ENCODE assay signal across 8 cellular contexts in the genomic region with DNA sequence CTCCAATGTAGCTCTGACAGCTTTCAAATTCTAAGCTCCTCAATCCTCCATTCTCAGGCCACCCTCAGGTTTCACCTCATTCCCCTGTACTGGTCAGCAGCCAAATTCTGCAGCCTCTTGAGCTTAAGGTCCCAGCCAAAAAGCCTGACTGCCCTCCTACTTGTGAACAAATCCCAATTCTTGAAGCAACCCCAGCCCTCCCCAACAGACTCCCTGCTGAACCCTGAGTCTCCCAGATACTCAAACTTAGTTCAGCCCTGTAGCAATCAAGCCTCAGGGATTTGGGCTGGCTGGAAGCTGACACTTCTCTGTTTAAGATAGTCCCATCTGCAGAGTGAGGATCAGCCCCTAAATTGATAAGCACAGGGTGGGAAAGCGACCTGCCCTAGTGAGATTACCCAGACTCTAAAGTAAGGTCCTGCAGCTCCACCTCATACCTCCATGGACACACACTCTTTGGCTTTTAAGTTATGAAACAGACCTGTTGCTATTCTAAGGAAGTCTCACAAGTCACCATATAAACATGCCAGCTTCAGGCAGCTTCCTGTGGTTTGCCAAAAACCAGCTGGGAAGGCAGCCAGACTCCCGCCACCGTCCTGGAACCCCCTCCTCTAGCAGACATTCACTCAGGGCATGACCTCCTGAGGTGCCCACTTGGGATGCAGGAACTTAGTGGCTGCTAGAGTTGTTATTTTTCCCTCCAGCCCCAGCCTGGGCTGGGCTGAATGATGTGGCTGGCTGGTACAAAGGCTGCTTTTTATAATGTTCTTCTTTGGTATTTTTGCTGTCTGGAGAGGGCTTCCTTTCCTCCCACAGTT.
DNase-seq lines count a peak whose midpoint lies in the region; ATAC-seq, FAIRE-seq and TF ChIP-seq lines count a peak whose summit lies in the region.

No MANE protein-coding gene starts in this region.

- POLR2A ChIA-PET in A549 (lab: Yijun Ruan, JAX) = interaction anchor here (1.5 to 1.7 kb wide), 2 partner anchors 11 to 83 kb away, joined by 3 to 5 read pairs; a partner anchor contains a TSS
- POLR2A ChIA-PET in naive thymus-derived CD8-positive, alpha-beta T cell (lab: Charles Lee) = interaction anchor here (0.6 kb wide), 1 partner anchor 930 kb away, joined by 3 read pairs; no protein-coding TSS in a partner anchor

- peaks cover 25 to 27% of the 10 kb centered on the region in 2 donors for H3K4me1 Mint-ChIP-seq in effector memory CD8-positive, alpha-beta T cell (ENCODE audit: low read depth in 2 of 2)
- peaks cover 14 to 27% (median 22%) of the 10 kb centered on the region in 4 donors for H3K4me1 Mint-ChIP-seq in naive thymus-derived CD8-positive, alpha-beta T cell

- no peaks in the 10 kb centered on the region for H3K27me3 Mint-ChIP-seq in effector memory CD8-positive, alpha-beta T cell
- H3K27me3 Mint-ChIP-seq in naive thymus-derived CD8-positive, alpha-beta T cell = peaks cover 0 to 6% (median 0%) of the 10 kb centered on the region in 5 donors

- WGBS in A549 (ENCODE audit: missing lambda C conversion rate) = 11% methylated on average over 3 of the region's 3 CpGs

- no peak overlapping the region for H3K4me3 ChIP-seq in A549

- peaks cover 6% of the 10 kb centered on the region for H3K36me3 Mint-ChIP-seq in effector memory CD8-positive, alpha-beta T cell (ENCODE audit: insufficient read depth)
- no peaks in the 10 kb centered on the region for H3K36me3 Mint-ChIP-seq in naive thymus-derived CD8-positive, alpha-beta T cell

- H3K4me2 ChIP-seq in A549 = peak overlapping the region; percentile 37

- DNase-seq in A549 (ENCODE audit: low read depth in 1 of 2, low spot score in 1 of 2) (no peak), OCI-M2 (lab: John Stamatoyannopoulos, UW; ENCODE audit: unreplicated experiment) (peak; percentile 70), NCI-H146 treated with DMSO at 0.1 percent for 48 hours (lab: John Stamatoyannopoulos, UW; ENCODE audit: unreplicated experiment) (no peak)
- DNase-seq in effector memory CD8-positive, alpha-beta T cell = no peak
- DNase-seq in naive thymus-derived CD8-positive, alpha-beta T cell = no peak

- no peaks in the 10 kb centered on the region for H3K9me3 Mint-ChIP-seq in effector memory CD8-positive, alpha-beta T cell
- no peaks in the 10 kb centered on the region for H3K9me3 Mint-ChIP-seq in naive thymus-derived CD8-positive, alpha-beta T cell

- peak overlapping the region; percentile 66 to 82 for H3K27ac Mint-ChIP-seq in effector memory CD8-positive, alpha-beta T cell
- H3K27ac Mint-ChIP-seq in naive thymus-derived CD8-positive, alpha-beta T cell = peak overlapping the region in 8 of 10 donors; percentile 1 to 63 (median 50)

- no peak for TF ChIP-seq EP300 in A549 (IDR thresholded peaks at IDR 0.05)

- H3K27ac ChIP-seq in A549 = peak overlapping the region; percentile 45 to 75; a peak in 4 of 6 replicates

- peaks cover 15% of the 10 kb centered on the region for H3K4me1 ChIP-seq in A549

- TF ChIP-seq CTCF in A549 (IDR thresholded peaks at IDR 0.05) = no peak

- CTCF ChIA-PET in A549 (lab: Yijun Ruan, JAX) = interaction anchor here (0.8 to 1.4 kb wide), 2 partner anchors 11 to 21 kb away, joined by 3 read pairs; no protein-coding TSS in a partner anchor

- TF ChIP-seq RAD21 in A549 (conservative IDR thresholded peaks at IDR 0.05 in 1 of 2, IDR thresholded peaks at IDR 0.05 in 1 of 2) = no peak

- TF ChIP-seq POLR2A in A549 (IDR thresholded peaks at IDR 0.05; ENCODE audit: low read length) = no peak

- no peaks in the 10 kb centered on the region for H3K9me3 ChIP-seq in A549

- FAIRE-seq in A549 (lab: Jason Lieb, UNC) = no peak

- ATAC-seq in A549 (peak; percentile 55 to 74; a peak in 4 of 6 replicates), GM19035 (IDR thresholded peaks at IDR 0.05; ENCODE audit: unreplicated experiment) (peak; percentile 45), HG02840 (IDR thresholded peaks at IDR 0.05; ENCODE audit: low FRiP score, unreplicated experiment) (no peak), GM19467 (IDR thresholded peaks at IDR 0.05; ENCODE audit: unreplicated experiment) (no peak)
- peak; percentile 63 for ATAC-seq in effector memory CD8-positive, alpha-beta T cell (replicated peaks)
- ATAC-seq in naive thymus-derived CD8-positive, alpha-beta T cell = peak; percentile 27 to 37

- peak overlapping the region; percentile 29 to 63 for H3K4me3 Mint-ChIP-seq in effector memory CD8-positive, alpha-beta T cell
- peak overlapping the region in 5 of 10 donors; percentile 3 to 26 (median 19) for H3K4me3 Mint-ChIP-seq in naive thymus-derived CD8-positive, alpha-beta T cell

TF ChIP-seq in A549, 52 proteins besides CTCF, POLR2A, EP300 and RAD21:
- TF ChIP-seq RCOR1 (IDR thresholded peaks at IDR 0.05; ENCODE audit: low read depth, low read length) (no peak), TFCP2L1 (CRISPR knock-in tag; IDR thresholded peaks at IDR 0.05) (no peak), FOSB (CRISPR knock-in tag; IDR thresholded peaks at IDR 0.05) (no peak), RFX5 (IDR thresholded peaks at IDR 0.05) (no peak), NR3C1 (IDR thresholded peaks at IDR 0.05) (no peak), PHF8 (IDR thresholded peaks at IDR 0.05; ENCODE audit: borderline replicate concordance, low read depth) (no peak), MYC (IDR thresholded peaks at IDR 0.05; ENCODE audit: borderline replicate concordance, low read length) (no peak), HDAC2 (IDR thresholded peaks at IDR 0.05) (no peak), KDM1A (IDR thresholded peaks at IDR 0.05; ENCODE audit: low read depth) (no peak), ZSCAN20 (CRISPR knock-in tag; IDR thresholded peaks at IDR 0.05) (no peak), MAFK (IDR thresholded peaks at IDR 0.05; ENCODE audit: partially characterized antibody) (no peak), KDM5A (IDR thresholded peaks at IDR 0.05) (no peak), SMC3 (IDR thresholded peaks at IDR 0.05) (no peak), CBX2 (IDR thresholded peaks at IDR 0.05; ENCODE audit: borderline replicate concordance, low read depth) (no peak)
- TF ChIP-seq, protein P1, sequence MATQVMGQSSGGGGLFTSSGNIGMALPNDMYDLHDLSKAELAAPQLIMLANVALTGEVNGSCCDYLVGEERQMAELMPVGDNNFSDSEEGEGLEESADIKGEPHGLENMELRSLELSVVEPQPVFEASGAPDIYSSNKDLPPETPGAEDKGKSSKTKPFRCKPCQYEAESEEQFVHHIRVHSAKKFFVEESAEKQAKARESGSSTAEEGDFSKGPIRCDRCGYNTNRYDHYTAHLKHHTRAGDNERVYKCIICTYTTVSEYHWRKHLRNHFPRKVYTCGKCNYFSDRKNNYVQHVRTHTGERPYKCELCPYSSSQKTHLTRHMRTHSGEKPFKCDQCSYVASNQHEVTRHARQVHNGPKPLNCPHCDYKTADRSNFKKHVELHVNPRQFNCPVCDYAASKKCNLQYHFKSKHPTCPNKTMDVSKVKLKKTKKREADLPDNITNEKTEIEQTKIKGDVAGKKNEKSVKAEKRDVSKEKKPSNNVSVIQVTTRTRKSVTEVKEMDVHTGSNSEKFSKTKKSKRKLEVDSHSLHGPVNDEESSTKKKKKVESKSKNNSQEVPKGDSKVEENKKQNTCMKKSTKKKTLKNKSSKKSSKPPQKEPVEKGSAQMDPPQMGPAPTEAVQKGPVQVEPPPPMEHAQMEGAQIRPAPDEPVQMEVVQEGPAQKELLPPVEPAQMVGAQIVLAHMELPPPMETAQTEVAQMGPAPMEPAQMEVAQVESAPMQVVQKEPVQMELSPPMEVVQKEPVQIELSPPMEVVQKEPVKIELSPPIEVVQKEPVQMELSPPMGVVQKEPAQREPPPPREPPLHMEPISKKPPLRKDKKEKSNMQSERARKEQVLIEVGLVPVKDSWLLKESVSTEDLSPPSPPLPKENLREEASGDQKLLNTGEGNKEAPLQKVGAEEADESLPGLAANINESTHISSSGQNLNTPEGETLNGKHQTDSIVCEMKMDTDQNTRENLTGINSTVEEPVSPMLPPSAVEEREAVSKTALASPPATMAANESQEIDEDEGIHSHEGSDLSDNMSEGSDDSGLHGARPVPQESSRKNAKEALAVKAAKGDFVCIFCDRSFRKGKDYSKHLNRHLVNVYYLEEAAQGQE (IDR thresholded peaks at IDR 0.05) = no peak
- TF ChIP-seq, protein P2, sequence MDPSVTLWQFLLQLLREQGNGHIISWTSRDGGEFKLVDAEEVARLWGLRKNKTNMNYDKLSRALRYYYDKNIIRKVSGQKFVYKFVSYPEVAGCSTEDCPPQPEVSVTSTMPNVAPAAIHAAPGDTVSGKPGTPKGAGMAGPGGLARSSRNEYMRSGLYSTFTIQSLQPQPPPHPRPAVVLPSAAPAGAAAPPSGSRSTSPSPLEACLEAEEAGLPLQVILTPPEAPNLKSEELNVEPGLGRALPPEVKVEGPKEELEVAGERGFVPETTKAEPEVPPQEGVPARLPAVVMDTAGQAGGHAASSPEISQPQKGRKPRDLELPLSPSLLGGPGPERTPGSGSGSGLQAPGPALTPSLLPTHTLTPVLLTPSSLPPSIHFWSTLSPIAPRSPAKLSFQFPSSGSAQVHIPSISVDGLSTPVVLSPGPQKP (IDR thresholded peaks at IDR 0.05; ENCODE audit: low read depth, low read length) = no peak

Comparison
In these comparisons a context has a peak if more than half of its experiments do, and no peak if none do; other contexts are left out.
1. ATAC-seq: peak in A549 (2 of 2), GM19035 (single experiment), effector memory CD8-positive, alpha-beta T cell (single experiment) and naive thymus-derived CD8-positive, alpha-beta T cell (2 of 2); none in HG02840 (single experiment) and GM19467 (single experiment).